Comparison of ENCODE assay signal across 34 cellular contexts in the genomic region with DNA sequence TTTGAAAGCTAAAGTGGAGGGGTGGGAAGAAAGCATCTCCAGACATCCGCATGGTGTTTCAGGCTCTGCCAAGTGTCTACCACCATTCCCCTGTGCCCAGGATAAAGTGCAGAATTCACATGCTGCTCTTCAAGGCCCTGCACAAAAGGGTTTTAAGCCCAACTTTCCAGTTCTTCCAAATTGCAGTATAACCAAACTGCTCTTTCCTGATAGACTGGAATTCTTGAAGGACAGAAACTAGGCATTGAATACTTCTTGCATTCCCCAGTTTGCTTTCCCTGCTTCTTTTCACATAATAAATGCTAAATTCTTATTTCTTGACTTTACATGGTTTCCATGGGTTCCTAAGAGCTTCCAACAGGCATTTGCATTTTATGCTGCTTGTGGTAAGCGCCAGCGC. TPM values are rescaled to one million over a fixed set of nuclear protein-coding genes. Genes with fewer than 3 reads are reported as not detected.
DNase-seq lines count a peak whose midpoint lies in the region; ATAC-seq, FAIRE-seq and TF ChIP-seq lines count a peak whose summit lies in the region.
"Had no signal": no experiment of that assay in that cellular context is flagged by ENCODE, and none has a peak within 500 bp of the region (broad histone marks: within the 10 kb centered on the region; RNA-seq: fewer than 3 reads in every experiment).

No MANE protein-coding gene starts in this region.

- WGBS in GM12878 (ENCODE audit: insufficient coverage, insufficient replicate concordance, low lambda C conversion rate, missing lambda C conversion rate): 100% methylated on average over 3 of the region's 3 CpGs

- no peak for DNase-seq in GM12891 (ENCODE audit: insufficient read length, low spot score)
- DNase-seq in GM12878 (ENCODE audit: low read depth, low spot score): no peak
- no peak for DNase-seq in neural crest cell (ENCODE audit: low read depth, low spot score)
- no peak for DNase-seq in C1 segment of cervical spinal cord (lab: John Stamatoyannopoulos, UW)
- DNase-seq: activated CD4-positive, alpha-beta memory T cell treated with anti-CD3 and anti-CD28 coated beads for 36 hours; activated CD4-positive, alpha-beta T cell treated with anti-CD3 and anti-CD28 coated beads for 1 hour; activated CD8-positive, alpha-beta memory T cell treated with anti-CD3 and anti-CD28 coated beads, Interleukin-2, amount 50 U/mL, for 4 hours; activated naive CD4-positive, alpha-beta T cell treated with anti-CD3 and anti-CD28 coated beads for 36 hours; DMS79 treated with DMSO at 0.1 percent for 48 hours; foreskin melanocyte; islet precursor cell; KG1; left ventricle myocardium inferior; NCI-H1436; NCI-H2081 treated with DMSO at 0.1 percent for 48 hours; NCI-H510A; NK-92 treated with Interleukin-12 subunit alpha and Interleukin-12 subunit beta, amount 100 ng/mL, for 24 hours; nucleus accumbens; PC-9; stimulated activated CD4-positive, alpha-beta T cell treated with anti-CD3 and anti-CD28 coated beads, Interleukin-4, amount 100 ng/mL, for 24 hours; T-helper 2 cell; tibial artery had no signal

- H3K36me3 Mint-ChIP-seq in neural crest cell (ENCODE audit: low read depth): peaks cover 38% of the 10 kb centered on the region
- H3K36me3 Mint-ChIP-seq: activated CD4-positive, alpha-beta memory T cell treated with anti-CD3 and anti-CD28 coated beads for 36 hours had no signal

- H3K27me3 ChIP-seq in Loucy (ENCODE audit: insufficient read depth, low read length, poor library complexity, severe bottlenecking) (peaks cover 22% of the 10 kb centered on the region), GM12878 (replicated peaks in 1 of 2; ENCODE audit: control insufficient read depth in 2 of 2, insufficient read depth in 2 of 2, low read length in 1 of 2) (no peaks in the 10 kb centered on the region)
- H3K27me3 ChIP-seq: body of pancreas, heart left ventricle, tibial artery had no signal

- peak overlapping the region; percentile 92 for H3K4me2 ChIP-seq in Loucy (ENCODE audit: low read depth, low read length, poor library complexity, severe bottlenecking)
- no peak overlapping the region for H3K4me2 ChIP-seq in GM12878 (ENCODE audit: control insufficient read depth, insufficient read depth)
- H3K4me2 ChIP-seq: PC-9 had no signal

- H3K9me2 ChIP-seq in Loucy (replicated peaks; ENCODE audit: low read depth, low read length): no peaks in the 10 kb centered on the region

- peaks cover 60% of the 10 kb centered on the region for H3K4me1 Mint-ChIP-seq in neural crest cell

- peaks cover 42% of the 10 kb centered on the region for H4K20me1 ChIP-seq in Loucy (ENCODE audit: insufficient read depth, low read length, poor library complexity, severe bottlenecking)
- no peaks in the 10 kb centered on the region for H4K20me1 ChIP-seq in GM12878 (ENCODE audit: control insufficient read depth, insufficient read depth)

- no peaks in the 10 kb centered on the region for H3K9me3 ChIP-seq in Loucy (ENCODE audit: insufficient read depth, low read depth, low read length)
- no peaks in the 10 kb centered on the region; the same call in 2 of the 3 replicates for H3K9me3 ChIP-seq in GM12878 (replicated peaks; ENCODE audit: control insufficient read depth, insufficient read depth, low read length)
- H3K9me3 ChIP-seq: body of pancreas, heart left ventricle, left ventricle myocardium inferior, prostate gland, tibial artery had no signal

- H3K4me3 ChIP-seq in Loucy (ENCODE audit: low read length, poor library complexity, severe bottlenecking) (peak overlapping the region; percentile 94), GM12878 (no peak overlapping the region)
- H3K4me3 ChIP-seq: body of pancreas, heart left ventricle, left ventricle myocardium inferior, PC-9, prostate gland, tibial artery had no signal

- no peak for TF ChIP-seq POLR2A in GM12891 (IDR thresholded peaks at IDR 0.05; ENCODE audit: low read depth, low read length)
- no peak for TF ChIP-seq POLR2A in GM12878 (IDR thresholded peaks at IDR 0.05; ENCODE audit: low read depth, low read length)

- RAD21 ChIA-PET in GM12878 (lab: Charles Lee; ENCODE audit: unreplicated experiment): no interaction called here

- H3K4me1 ChIP-seq in Loucy (ENCODE audit: insufficient read depth, low read length, poor library complexity, severe bottlenecking) (peaks cover 68% of the 10 kb centered on the region), GM12878 (ENCODE audit: control insufficient read depth, insufficient read depth, low read length) (0 out of 2 replicates have a peak, but pooled peaks cover 5% of the 10 kb centered on the region)
- H3K4me1 ChIP-seq: prostate gland had no signal

- in situ Hi-C loops in GM12878 (cut with MboI): no loop called here

- H2AFZ ChIP-seq in Loucy (ENCODE audit: low read length): no peak overlapping the region
- no peak overlapping the region for H2AFZ ChIP-seq in GM12878 (ENCODE audit: control insufficient read depth, low read depth, low read length)
- H2AFZ ChIP-seq: PC-9 had no signal

- no peak overlapping the region for H3K27ac Mint-ChIP-seq in neural crest cell (ENCODE audit: unreplicated experiment)
- H3K27ac Mint-ChIP-seq: activated CD4-positive, alpha-beta memory T cell treated with anti-CD3 and anti-CD28 coated beads for 36 hours; activated naive CD4-positive, alpha-beta T cell treated with anti-CD3 and anti-CD28 coated beads for 36 hours; CD14-positive monocyte had no signal

- CTCF ChIA-PET in GM12878 (lab: Yijun Ruan, JAX): no interaction called here

- TF ChIP-seq CTCF in Loucy (conservative IDR thresholded peaks at IDR 0.05; ENCODE audit: low read length) (no peak), GM12878 (IDR thresholded peaks at IDR 0.05 in 2 of 3, conservative IDR thresholded peaks at IDR 0.05 in 1 of 3; ENCODE audit: control insufficient read depth in 2 of 3, extremely low read depth in 1 of 3, insufficient read depth in 1 of 3, low read depth in 3 of 3, low read length in 3 of 3) (no peak), neural crest cell (conservative IDR thresholded peaks at IDR 0.05) (no peak)

- H3K27me3 Mint-ChIP-seq in neural crest cell (ENCODE audit: low read depth): peaks cover 3% of the 10 kb centered on the region

- no peak overlapping the region for H3K27ac ChIP-seq in GM12878 (ENCODE audit: control insufficient read depth, insufficient read depth)
- H3K27ac ChIP-seq: body of pancreas, heart left ventricle, left ventricle myocardium inferior, PC-9, prostate gland, tibial artery had no signal

- H3K79me2 ChIP-seq in Loucy (ENCODE audit: insufficient read depth, low read length) (peaks cover 88% of the 10 kb centered on the region), GM12878 (ENCODE audit: control insufficient read depth, insufficient read depth, low read length) (peaks cover 29% of the 10 kb centered on the region)

- peaks cover 46% of the 10 kb centered on the region for H3F3A ChIP-seq in Loucy (ENCODE audit: low read depth)

- H3K36me3 ChIP-seq in Loucy (ENCODE audit: insufficient read depth, low read length) (peaks cover 35% of the 10 kb centered on the region), GM12878 (ENCODE audit: control insufficient read depth in 2 of 2, insufficient read depth in 2 of 2, low read length in 1 of 2) (no peaks in the 10 kb centered on the region)
- H3K36me3 ChIP-seq: heart left ventricle, left ventricle myocardium inferior, prostate gland, tibial artery had no signal

- SMC1A ChIA-PET in GM12878 (lab: Charles Lee; ENCODE audit: uncharacterized antibody, unreplicated experiment): no interaction called here

- POLR2A ChIA-PET in GM12878 (lab: Charles Lee): no interaction called here

- peaks cover 5% of the 10 kb centered on the region for H3K9me3 Mint-ChIP-seq in neural crest cell
- H3K9me3 Mint-ChIP-seq: activated CD4-positive, alpha-beta memory T cell treated with anti-CD3 and anti-CD28 coated beads for 36 hours; activated naive CD4-positive, alpha-beta T cell treated with anti-CD3 and anti-CD28 coated beads for 36 hours had no signal

- intact Hi-C loops in GM12878 (cut with micrococcal nuclease; ENCODE audit: unreplicated experiment): no loop called here

- FAIRE-seq in GM12891 (lab: Jason Lieb, UNC): no peak
- FAIRE-seq in GM12878 (lab: Jason Lieb, UNC): no peak
- FAIRE-seq: endometrium, H54, HTR-8/SVneo had no signal

- no peak for ATAC-seq in GM12878
- ATAC-seq in HG02973 (IDR thresholded peaks at IDR 0.05; ENCODE audit: unreplicated experiment): no peak
- no peak for ATAC-seq in GM21526 (IDR thresholded peaks at IDR 0.05; ENCODE audit: low FRiP score, unreplicated experiment)
- ATAC-seq: body of pancreas, heart left ventricle, Right ventricle myocardium inferior, sciatic nerve had no signal

- TF ChIP-seq EP300 in GM12878 (IDR thresholded peaks at IDR 0.05; ENCODE audit: borderline replicate concordance in 1 of 2, control insufficient read depth in 1 of 2, low read depth in 2 of 2, low read length in 2 of 2): no peak

- H3K9ac ChIP-seq in Loucy (ENCODE audit: low read depth, low read length, poor library complexity, severe bottlenecking): peak overlapping the region; percentile 98
- H3K9ac ChIP-seq in GM12878 (ENCODE audit: control insufficient read depth, insufficient read depth, low read length): no peak overlapping the region

- BruUV-seq in GM12878 (replicated peaks; lab: Mats Ljungman, UMichigan): no TSS peak

- peak overlapping the region; percentile 67 for H3K4me3 Mint-ChIP-seq in neural crest cell
- H3K4me3 Mint-ChIP-seq: activated CD4-positive, alpha-beta memory T cell treated with anti-CD3 and anti-CD28 coated beads for 36 hours; activated naive CD4-positive, alpha-beta T cell treated with anti-CD3 and anti-CD28 coated beads for 36 hours; CD14-positive monocyte had no signal

- no peak for TF ChIP-seq RAD21 in GM12878 (IDR thresholded peaks at IDR 0.05; ENCODE audit: insufficient read depth, low read depth, low read length)

RNA-seq across cellular contexts. Expression of a gene that starts 7.8 kb away (rescaled TPM):
- 19.5 TPM for polyA plus RNA-seq in GM12891 (2012; ENCODE audit: low read depth, missing spikeins)
- 29.1 and 31.1 TPM in 2 replicates for total RNA-seq in GM12878 (2013; cell fraction: nucleolus; rRNA removed)
- total RNA-seq in GM12878 (2014; rRNA removed): 22.8 and 24.2 TPM in 2 replicates
- 20.9 and 22.0 TPM in 2 replicates for total RNA-seq in GM12878 (2014; rRNA removed; fragmentation: Illumina TruSeq; extraction: Trizol)
- total RNA-seq in GM12878 (2021): 49.4 and 49.9 TPM in 2 replicates
- 6.2 TPM for polyA plus RNA-seq in GM12878 (2011; ENCODE audit: low read depth)
- 16.8 and 16.9 TPM in 2 replicates for polyA plus RNA-seq in GM12878 (2011; rRNA removed)
- 6.8 and 9.5 TPM in 2 replicates for polyA plus RNA-seq in GM12878 (2011; cell fraction: cytosol; rRNA removed)
- polyA plus RNA-seq in GM12878 (2011; cell fraction: nucleus; rRNA removed): 13.9 and 18.1 TPM in 2 replicates
- 14.1 and 20.0 TPM in 2 replicates for polyA plus RNA-seq in GM12878 (2012)
- polyA plus RNA-seq in GM12878 (2014; fragmentation: Illumina TruSeq; extraction: Trizol): 19.8 and 23.7 TPM in 2 replicates
- polyA plus RNA-seq in GM12878 (2014; fragmentation: Nextera tagmentation; extraction: Ambion mirVana): 100 to 1,000 TPM in 1 of 2 experiments, 10 to 100 TPM in 1; 46.3 to 119 TPM
- 19.6 and 19.7 TPM in 2 replicates for polyA plus RNA-seq in GM12878 (2014; rRNA removed)
- 10 to 100 TPM; 30.2 to 32.3 TPM for polyA plus RNA-seq in GM12878 (2016; fragmentation: Nextera tagmentation; extraction: Ambion mirVana)
- polyA minus RNA-seq in GM12878 (2011; rRNA and poly(A)+ RNA removed): 11.8 and 15.6 TPM in 2 replicates
- 10.8 TPM in 2 replicates for polyA minus RNA-seq in GM12878 (2011; cell fraction: cytosol; rRNA and poly(A)+ RNA removed)
- polyA minus RNA-seq in GM12878 (2011; cell fraction: nucleus; rRNA and poly(A)+ RNA removed): 12.8 and 22.2 TPM in 2 replicates
- total RNA-seq in neural crest cell: 91.4 and 92.7 TPM in 2 replicates
